In the genomic region with DNA sequence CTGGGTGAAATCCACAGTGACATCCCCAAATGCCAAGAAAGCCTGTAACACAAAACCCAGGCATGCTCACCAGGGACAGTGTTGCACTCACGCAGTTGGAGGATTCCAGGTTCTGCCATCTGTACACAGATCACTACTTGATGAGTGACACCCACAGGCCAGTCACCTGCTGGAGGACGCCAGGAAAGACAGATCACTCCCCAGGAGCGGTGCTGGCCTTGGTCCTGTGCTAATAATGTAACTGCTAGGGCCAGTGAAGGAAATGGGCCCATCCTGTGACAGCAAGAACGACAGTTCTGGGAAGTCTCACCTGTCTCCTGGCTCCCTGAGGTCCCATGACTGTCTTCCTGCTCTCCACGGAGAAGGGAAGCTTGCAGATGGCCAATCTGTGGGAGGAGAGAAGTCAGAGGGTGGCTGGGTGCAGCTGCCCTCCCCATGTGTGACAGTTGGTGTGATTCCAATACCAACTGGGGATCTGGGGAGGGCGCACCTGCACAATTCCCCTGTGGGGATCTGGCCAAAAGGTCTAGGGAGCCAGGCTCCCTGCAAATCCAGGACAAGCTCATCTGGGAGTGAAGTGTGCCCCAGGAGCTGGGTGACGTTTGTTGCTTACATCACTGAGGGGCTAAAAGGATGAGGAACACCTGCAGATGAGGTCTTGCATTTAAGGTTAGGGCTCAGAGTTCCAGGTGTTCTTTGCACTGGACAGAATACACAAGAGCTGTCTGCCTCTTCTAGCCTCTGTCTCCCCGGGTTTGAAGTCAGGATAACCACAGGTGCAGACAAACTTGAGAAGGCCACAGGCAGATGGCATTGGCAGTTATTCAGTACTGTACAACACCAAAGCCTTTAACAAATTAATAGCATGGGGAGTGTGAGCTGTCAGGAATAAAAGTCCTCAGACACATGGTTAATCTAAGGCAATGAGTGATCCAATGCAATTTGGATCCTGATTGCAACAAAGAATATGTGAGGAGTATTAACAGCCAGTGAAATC, we compare ENCODE assay signal across 1 cellular context.
TF ChIP-seq lines count a peak whose summit lies in the region.

No MANE protein-coding gene starts in this region.

TF ChIP-seq in GM12878, 131 proteins besides CTCF, POLR2A, EP300 and RAD21:
- TF ChIP-seq, protein P1, sequence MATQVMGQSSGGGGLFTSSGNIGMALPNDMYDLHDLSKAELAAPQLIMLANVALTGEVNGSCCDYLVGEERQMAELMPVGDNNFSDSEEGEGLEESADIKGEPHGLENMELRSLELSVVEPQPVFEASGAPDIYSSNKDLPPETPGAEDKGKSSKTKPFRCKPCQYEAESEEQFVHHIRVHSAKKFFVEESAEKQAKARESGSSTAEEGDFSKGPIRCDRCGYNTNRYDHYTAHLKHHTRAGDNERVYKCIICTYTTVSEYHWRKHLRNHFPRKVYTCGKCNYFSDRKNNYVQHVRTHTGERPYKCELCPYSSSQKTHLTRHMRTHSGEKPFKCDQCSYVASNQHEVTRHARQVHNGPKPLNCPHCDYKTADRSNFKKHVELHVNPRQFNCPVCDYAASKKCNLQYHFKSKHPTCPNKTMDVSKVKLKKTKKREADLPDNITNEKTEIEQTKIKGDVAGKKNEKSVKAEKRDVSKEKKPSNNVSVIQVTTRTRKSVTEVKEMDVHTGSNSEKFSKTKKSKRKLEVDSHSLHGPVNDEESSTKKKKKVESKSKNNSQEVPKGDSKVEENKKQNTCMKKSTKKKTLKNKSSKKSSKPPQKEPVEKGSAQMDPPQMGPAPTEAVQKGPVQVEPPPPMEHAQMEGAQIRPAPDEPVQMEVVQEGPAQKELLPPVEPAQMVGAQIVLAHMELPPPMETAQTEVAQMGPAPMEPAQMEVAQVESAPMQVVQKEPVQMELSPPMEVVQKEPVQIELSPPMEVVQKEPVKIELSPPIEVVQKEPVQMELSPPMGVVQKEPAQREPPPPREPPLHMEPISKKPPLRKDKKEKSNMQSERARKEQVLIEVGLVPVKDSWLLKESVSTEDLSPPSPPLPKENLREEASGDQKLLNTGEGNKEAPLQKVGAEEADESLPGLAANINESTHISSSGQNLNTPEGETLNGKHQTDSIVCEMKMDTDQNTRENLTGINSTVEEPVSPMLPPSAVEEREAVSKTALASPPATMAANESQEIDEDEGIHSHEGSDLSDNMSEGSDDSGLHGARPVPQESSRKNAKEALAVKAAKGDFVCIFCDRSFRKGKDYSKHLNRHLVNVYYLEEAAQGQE (IDR thresholded peaks at IDR 0.05; ENCODE audit: low read depth, low read length): peak; percentile 20; the same call in 1 of the 2 replicates
- no peak for TF ChIP-seq EZH2 (IDR thresholded peaks at IDR 0.05; ENCODE audit: borderline replicate concordance, control insufficient read depth, low read depth, low read length)
TF ChIP-seq in GM12878: peak in this region for 1.
